ENCODE assay signal across 8 cellular contexts in the genomic region with DNA sequence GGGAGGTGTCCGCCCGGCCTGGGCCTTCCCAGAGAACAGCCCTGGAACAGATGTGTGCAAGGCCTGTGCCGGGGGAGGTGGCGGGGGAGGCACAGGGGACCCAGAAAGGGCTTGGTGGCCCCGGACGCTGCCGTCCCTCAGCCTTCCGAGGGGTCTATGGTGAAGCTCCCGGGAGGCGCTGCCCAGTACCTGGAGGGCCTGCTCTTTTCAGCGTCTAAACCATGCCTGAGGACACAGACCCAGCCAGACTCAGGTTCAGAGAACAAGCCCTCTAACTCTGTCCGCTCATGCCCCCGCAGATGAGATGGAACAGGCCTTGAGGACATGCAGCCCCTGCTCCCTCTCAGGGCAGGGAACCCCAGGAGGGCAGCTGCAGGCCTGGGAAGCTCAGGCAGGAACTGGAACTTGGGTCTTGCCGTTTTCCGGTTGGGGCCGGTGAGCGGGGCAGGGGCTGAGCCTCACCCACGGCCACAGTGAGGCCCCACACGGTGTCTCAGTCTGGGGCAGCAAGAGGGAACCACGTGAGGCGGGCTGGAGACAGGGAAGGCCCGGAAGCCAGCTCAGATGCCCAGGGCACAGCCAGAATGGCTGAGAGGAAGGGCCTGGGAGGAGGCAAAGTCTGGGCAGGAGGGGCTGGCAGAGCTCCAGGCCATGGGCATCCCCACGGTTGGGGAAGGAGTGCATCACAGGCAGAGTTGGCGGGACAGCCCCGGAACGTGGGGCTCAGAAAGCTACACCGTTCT. TPM values are rescaled to one million over a fixed set of nuclear protein-coding genes. Genes with fewer than 3 reads are reported as not detected.
DNase-seq lines count a peak whose midpoint lies in the region; ATAC-seq, FAIRE-seq and TF ChIP-seq lines count a peak whose summit lies in the region.

No MANE protein-coding gene starts in this region.

- H3K79me2 ChIP-seq in SK-N-SH (ENCODE audit: insufficient read depth) (peaks cover 67% of the 10 kb centered on the region; the same call in 1 of the 2 replicates), HepG2 (ENCODE audit: insufficient read depth, low read length) (peaks cover 7% of the 10 kb centered on the region)

- TF ChIP-seq POLR2A in HepG2 (IDR thresholded peaks at IDR 0.05; ENCODE audit: insufficient read depth in 1 of 2, low read depth in 2 of 2, low read length in 2 of 2), result no peak

- H3K27ac ChIP-seq in SK-N-SH (ENCODE audit: low read depth in 2 of 2, low read length in 1 of 2) (peak overlapping the region; percentile 69 to 82), HepG2 (ENCODE audit: extremely low read length, insufficient read depth, low read length) (peak overlapping the region; percentile 72)

- WGBS in SK-N-SH (ENCODE audit: low lambda C conversion rate), result 55% methylated on average over 21 of the region's 27 CpGs
- 15% methylated on average over 14 of the region's 27 CpGs for WGBS in HepG2 (ENCODE audit: low lambda C conversion rate)

- DNase-seq in GM03348 (ENCODE audit: low spot score) (peak; percentile 46), SK-N-SH (peak; percentile 76), cardiac fibroblast (ENCODE audit: low read depth in 2 of 2) (peak; percentile 81 to 83), HepG2 (ENCODE audit: low spot score) (peak; percentile 78)
- peak; percentile 49 for DNase-seq in stimulated activated naive CD4-positive, alpha-beta T cell treated with Interleukin-2 at 50 U/mL for 16 hours (lab: John Stamatoyannopoulos, UW)

- H3K4me3 ChIP-seq in SK-N-SH (ENCODE audit: low read depth in 2 of 2, low read length in 1 of 2) (no peak overlapping the region), cardiac fibroblast (replicated peaks in 1 of 2; ENCODE audit: low read depth in 2 of 2, low read length in 2 of 2) (no peak overlapping the region), HepG2 (replicated peaks in 1 of 3; ENCODE audit: insufficient read depth in 1 of 3, low read depth in 2 of 3, low read length in 3 of 3) (peak overlapping the region in 1 of 3 experiments; percentile 23; a peak in 1 of 6 replicates)

- peak overlapping the region; percentile 41; the same call in 1 of the 2 replicates for H3K4me2 ChIP-seq in SK-N-SH
- H3K4me2 ChIP-seq in HepG2 (ENCODE audit: low read depth, low read length), result peak overlapping the region; percentile 64

- TF ChIP-seq CTCF in SK-N-SH (IDR thresholded peaks at IDR 0.05) (no peak), cardiac fibroblast (IDR thresholded peaks at IDR 0.05; ENCODE audit: low read depth, low read length) (no peak), HepG2 (CRISPR knock-in tag; IDR thresholded peaks at IDR 0.05) (peak; percentile 15; the same call in 1 of the 2 replicates)

- ATAC-seq in HepG2 (peak; percentile 15), GM21529 (IDR thresholded peaks at IDR 0.05; ENCODE audit: unreplicated experiment) (no peak), HG02759 (IDR thresholded peaks at IDR 0.05; ENCODE audit: unreplicated experiment) (no peak), HG03196 (IDR thresholded peaks at IDR 0.05; ENCODE audit: unreplicated experiment) (no peak)

- intact Hi-C loops in HepG2 (cut with micrococcal nuclease; ENCODE audit: unreplicated experiment), result no loop called here

- H3K27me3 ChIP-seq in SK-N-SH (ENCODE audit: insufficient read depth) (no peaks in the 10 kb centered on the region), HepG2 (ENCODE audit: control insufficient read depth in 1 of 2, insufficient read depth in 2 of 2, low read length in 2 of 2) (no peaks in the 10 kb centered on the region)

- H3K9me3 ChIP-seq in SK-N-SH (no peaks in the 10 kb centered on the region), HepG2 (ENCODE audit: low read length) (no peaks in the 10 kb centered on the region)

- H4K20me1 ChIP-seq in SK-N-SH (ENCODE audit: insufficient read depth) (peaks cover 85% of the 10 kb centered on the region), HepG2 (ENCODE audit: insufficient read depth, low read length) (peaks cover 80% of the 10 kb centered on the region)

- no TSS peak for BruUV-seq in HepG2 (replicated peaks; lab: Mats Ljungman, UMichigan)

- in situ Hi-C loops in HepG2 (cut with HindIII; ENCODE audit: extremely low pct_ligation_motif_present, low pct_unique_long_range_greater_than_20kb), result loop anchor here (5.0 kb wide), 1 partner anchor 81 kb away; no protein-coding TSS in a partner anchor

- TF ChIP-seq RAD21 in SK-N-SH (IDR thresholded peaks at IDR 0.05; ENCODE audit: low read length) (no peak), HepG2 (CRISPR knock-in tag; IDR thresholded peaks at IDR 0.05) (no peak)

- H3K9ac ChIP-seq in SK-N-SH (peak overlapping the region; percentile 35; the same call in 1 of the 2 replicates), HepG2 (ENCODE audit: insufficient read depth, low read depth, low read length) (peak overlapping the region; percentile 41)

- H3K4me1 ChIP-seq in SK-N-SH (ENCODE audit: control insufficient read depth in 1 of 2, insufficient read depth in 2 of 2, low read depth in 1 of 2, low read length in 1 of 2) (peaks cover 26 to 50% of the 10 kb centered on the region in 2 experiments; a peak in 3 of 4 replicates), HepG2 (ENCODE audit: insufficient read depth, low read length) (peaks cover 79% of the 10 kb centered on the region)

- no peaks in the 10 kb centered on the region for H3K9me2 ChIP-seq in SK-N-SH

- H3F3A ChIP-seq in SK-N-SH (replicated peaks; ENCODE audit: insufficient read depth), result peaks cover 65% of the 10 kb centered on the region

- POLR2A ChIA-PET in SK-N-SH (lab: Yijun Ruan, JAX) (interaction anchor here (1.4 to 2.5 kb wide), 4 partner anchors 9 to 51 kb away, joined by 3 to 8 read pairs (median 6); a partner anchor contains a TSS), HepG2 (lab: Yijun Ruan, JAX) (interaction anchor here (0.8 to 7.2 kb wide), 22 partner anchors 11 to 327 kb away, joined by 3 to 96 read pairs (median 10); a partner anchor contains a TSS)

- H2AFZ ChIP-seq in SK-N-SH (ENCODE audit: low read depth) (no peak overlapping the region), HepG2 (ENCODE audit: low read length) (no peak overlapping the region)

- CTCF ChIA-PET in SK-N-SH (lab: Yijun Ruan, JAX), result interaction anchor here (0.6 to 10.9 kb wide), 17 partner anchors 11 to 211 kb away, joined by 3 to 153 read pairs (median 4); a partner anchor contains a TSS
- CTCF ChIA-PET in HepG2 (lab: Yijun Ruan, JAX; ENCODE audit: low intra/inter-chr PET ratio, low total read pairs), result no interaction called here

- TF ChIP-seq EP300 in SK-N-SH (IDR thresholded peaks at IDR 0.05; ENCODE audit: borderline replicate concordance in 1 of 2, low read depth in 1 of 2, low read length in 1 of 2), result no peak
- TF ChIP-seq EP300 in HepG2 (IDR thresholded peaks at IDR 0.05; ENCODE audit: low read depth in 2 of 2, low read length in 2 of 2), result 0 out of 4 replicates have a peak, but pooled peaks of 1 of the 2 experiments have one; percentile 8
- peak; percentile 58; the same call in 1 of the 2 replicates for TF ChIP-seq EP300 in HepG2 (CRISPR knock-in tag; IDR thresholded peaks at IDR 0.05; ENCODE audit: borderline replicate concordance)

- FAIRE-seq in HepG2 (lab: Jason Lieb, UNC), result peak; percentile 63

- H3K36me3 ChIP-seq in SK-N-SH (replicated peaks in 1 of 2; ENCODE audit: control insufficient read depth in 1 of 2, insufficient read depth in 2 of 2, low read length in 1 of 2), result peaks cover 45 to 79% of the 10 kb centered on the region in 2 experiments
- peaks cover 40 to 57% of the 10 kb centered on the region in 2 experiments for H3K36me3 ChIP-seq in HepG2 (replicated peaks in 1 of 2; ENCODE audit: control insufficient read depth in 1 of 2, insufficient read depth in 2 of 2, low read length in 2 of 2)

RNA-seq across cellular contexts. Expression of a gene that starts 12.5 kb away (rescaled TPM):
- 68.8 and 70.7 TPM in 2 replicates for polyA plus RNA-seq in SK-N-SH (2012; rRNA removed)
- polyA plus RNA-seq in SK-N-SH (2012; cell fraction: cytosol; rRNA removed), result 25.2 and 42.6 TPM in 2 replicates
- polyA plus RNA-seq in SK-N-SH (2012; cell fraction: nucleus; rRNA removed), result 38.5 and 58.7 TPM in 2 replicates
- 99.9 and 242 TPM in 2 replicates for total RNA-seq in HepG2 (2016; rRNA removed; fragmentation: Illumina TruSeq; extraction: Trizol)
- 51.0 and 61.4 TPM in 2 replicates for total RNA-seq in HepG2 (2016; cell fraction: cytosol; rRNA removed; fragmentation: Illumina TruSeq; extraction: Trizol; ENCODE audit: low read depth)
- 83.6 and 248 TPM in 2 replicates for total RNA-seq in HepG2 (2016; cell fraction: insoluble cytoplasmic fraction; rRNA removed; fragmentation: Illumina TruSeq; extraction: Trizol)
- 88.3 and 97.4 TPM in 2 replicates for total RNA-seq in HepG2 (2016; cell fraction: membrane; rRNA removed; fragmentation: Illumina TruSeq; extraction: Trizol)
- total RNA-seq in HepG2 (2016; cell fraction: nucleus; rRNA removed; fragmentation: Illumina TruSeq; extraction: Trizol), result 164 and 200 TPM in 2 replicates
- 349 and 598 TPM in 2 replicates for polyA plus RNA-seq in HepG2 (2011; rRNA removed)
- polyA plus RNA-seq in HepG2 (2011; cell fraction: cytosol; rRNA removed), result 384 and 554 TPM in 2 replicates
- 293 and 327 TPM in 2 replicates for polyA plus RNA-seq in HepG2 (2011; cell fraction: nucleus; rRNA removed)
- polyA plus RNA-seq in HepG2 (2012), result 348 and 404 TPM in 2 replicates
- polyA plus RNA-seq in HepG2 (2016; cell fraction: cytosol; fragmentation: Illumina TruSeq; extraction: Trizol; ENCODE audit: low read depth), result 38.7 and 40.7 TPM in 2 replicates
- polyA plus RNA-seq in HepG2 (2016; cell fraction: insoluble cytoplasmic fraction; fragmentation: Illumina TruSeq; extraction: Trizol; ENCODE audit: low read depth), result 95.9 and 111 TPM in 2 replicates
- polyA plus RNA-seq in HepG2 (2016; cell fraction: membrane; fragmentation: Illumina TruSeq; extraction: Trizol; ENCODE audit: low read depth), result 61.0 and 65.9 TPM in 2 replicates
- polyA plus RNA-seq in HepG2 (2016; cell fraction: nucleus; fragmentation: Illumina TruSeq; extraction: Trizol; ENCODE audit: insufficient read depth, low read depth), result 334 and 368 TPM in 2 replicates
- polyA minus RNA-seq in HepG2 (2011; rRNA and poly(A)+ RNA removed; ENCODE audit: low replicate concordance), result 181 and 1,731 TPM in 2 replicates
- polyA minus RNA-seq in HepG2 (2011; cell fraction: cytosol; rRNA and poly(A)+ RNA removed), result 365 and 408 TPM in 2 replicates
- 137 and 145 TPM in 2 replicates for polyA minus RNA-seq in HepG2 (2011; cell fraction: nucleus; rRNA and poly(A)+ RNA removed)

RNA-seq across cellular contexts. Expression of a gene that starts 28.7 kb away (rescaled TPM):
- polyA plus RNA-seq in SK-N-SH (2012; rRNA removed) (68.6 and 82.9 TPM in 2 replicates), HepG2 (2011; rRNA removed) (59.3 and 69.8 TPM in 2 replicates)
- polyA plus RNA-seq in SK-N-SH (2012; cell fraction: cytosol; rRNA removed), result 11.2 and 17.5 TPM in 2 replicates
- 417 and 423 TPM in 2 replicates for polyA plus RNA-seq in SK-N-SH (2012; cell fraction: nucleus; rRNA removed)
- 54.8 and 59.9 TPM in 2 replicates for total RNA-seq in HepG2 (2016; rRNA removed; fragmentation: Illumina TruSeq; extraction: Trizol)
- total RNA-seq in HepG2 (2016; cell fraction: cytosol; rRNA removed; fragmentation: Illumina TruSeq; extraction: Trizol; ENCODE audit: low read depth), result 85.1 and 122 TPM in 2 replicates
- total RNA-seq in HepG2 (2016; cell fraction: insoluble cytoplasmic fraction; rRNA removed; fragmentation: Illumina TruSeq; extraction: Trizol), result 54.5 and 62.8 TPM in 2 replicates
- total RNA-seq in HepG2 (2016; cell fraction: membrane; rRNA removed; fragmentation: Illumina TruSeq; extraction: Trizol), result 78.3 and 105 TPM in 2 replicates
- total RNA-seq in HepG2 (2016; cell fraction: nucleus; rRNA removed; fragmentation: Illumina TruSeq; extraction: Trizol), result 40.6 and 45.1 TPM in 2 replicates
- polyA plus RNA-seq in HepG2 (2011; cell fraction: cytosol; rRNA removed), result 59.9 and 140 TPM in 2 replicates
- polyA plus RNA-seq in HepG2 (2011; cell fraction: nucleus; rRNA removed), result 103 and 130 TPM in 2 replicates
- 48.8 and 63.7 TPM in 2 replicates for polyA plus RNA-seq in HepG2 (2012)
- 113 and 149 TPM in 2 replicates for polyA plus RNA-seq in HepG2 (2016; cell fraction: cytosol; fragmentation: Illumina TruSeq; extraction: Trizol; ENCODE audit: low read depth)
- 62.5 and 66.4 TPM in 2 replicates for polyA plus RNA-seq in HepG2 (2016; cell fraction: insoluble cytoplasmic fraction; fragmentation: Illumina TruSeq; extraction: Trizol; ENCODE audit: low read depth)
- 95.1 and 110 TPM in 2 replicates for polyA plus RNA-seq in HepG2 (2016; cell fraction: membrane; fragmentation: Illumina TruSeq; extraction: Trizol; ENCODE audit: low read depth)
- 121 and 124 TPM in 2 replicates for polyA plus RNA-seq in HepG2 (2016; cell fraction: nucleus; fragmentation: Illumina TruSeq; extraction: Trizol; ENCODE audit: insufficient read depth, low read depth)
- polyA minus RNA-seq in HepG2 (2011; rRNA and poly(A)+ RNA removed; ENCODE audit: low replicate concordance), result 23.1 and 32.6 TPM in 2 replicates
- 18.1 and 19.8 TPM in 2 replicates for polyA minus RNA-seq in HepG2 (2011; cell fraction: cytosol; rRNA and poly(A)+ RNA removed)
- 27.6 and 37.2 TPM in 2 replicates for polyA minus RNA-seq in HepG2 (2011; cell fraction: nucleus; rRNA and poly(A)+ RNA removed)

RNA-seq across cellular contexts. Expression of a gene that starts 32.1 kb away (rescaled TPM):
- polyA plus RNA-seq in SK-N-SH (2012; rRNA removed) (133 and 216 TPM in 2 replicates), HepG2 (2011; rRNA removed) (128 and 148 TPM in 2 replicates)
- polyA plus RNA-seq in SK-N-SH (2012; cell fraction: cytosol; rRNA removed), result 121 and 170 TPM in 2 replicates
- polyA plus RNA-seq in SK-N-SH (2012; cell fraction: nucleus; rRNA removed), result 670 and 707 TPM in 2 replicates
- total RNA-seq in HepG2 (2016; rRNA removed; fragmentation: Illumina TruSeq; extraction: Trizol), result 28.4 and 31.5 TPM in 2 replicates
- 19.2 and 20.4 TPM in 2 replicates for total RNA-seq in HepG2 (2016; cell fraction: cytosol; rRNA removed; fragmentation: Illumina TruSeq; extraction: Trizol; ENCODE audit: low read depth)
- total RNA-seq in HepG2 (2016; cell fraction: insoluble cytoplasmic fraction; rRNA removed; fragmentation: Illumina TruSeq; extraction: Trizol), result 23.0 and 34.1 TPM in 2 replicates
- 24.3 and 26.6 TPM in 2 replicates for total RNA-seq in HepG2 (2016; cell fraction: membrane; rRNA removed; fragmentation: Illumina TruSeq; extraction: Trizol)
- 42.8 and 45.6 TPM in 2 replicates for total RNA-seq in HepG2 (2016; cell fraction: nucleus; rRNA removed; fragmentation: Illumina TruSeq; extraction: Trizol)
- polyA plus RNA-seq in HepG2 (2011; cell fraction: cytosol; rRNA removed), result 81.5 and 90.2 TPM in 2 replicates
- polyA plus RNA-seq in HepG2 (2011; cell fraction: nucleus; rRNA removed), result 1,010 and 1,066 TPM in 2 replicates
- polyA plus RNA-seq in HepG2 (2012), result 164 and 234 TPM in 2 replicates
- 19.6 and 21.8 TPM in 2 replicates for polyA plus RNA-seq in HepG2 (2016; cell fraction: cytosol; fragmentation: Illumina TruSeq; extraction: Trizol; ENCODE audit: low read depth)
- 71.8 and 89.7 TPM in 2 replicates for polyA plus RNA-seq in HepG2 (2016; cell fraction: insoluble cytoplasmic fraction; fragmentation: Illumina TruSeq; extraction: Trizol; ENCODE audit: low read depth)
- 40.8 and 42.7 TPM in 2 replicates for polyA plus RNA-seq in HepG2 (2016; cell fraction: membrane; fragmentation: Illumina TruSeq; extraction: Trizol; ENCODE audit: low read depth)
- polyA plus RNA-seq in HepG2 (2016; cell fraction: nucleus; fragmentation: Illumina TruSeq; extraction: Trizol; ENCODE audit: insufficient read depth, low read depth), result 316 and 342 TPM in 2 replicates
- polyA minus RNA-seq in HepG2 (2011; rRNA and poly(A)+ RNA removed; ENCODE audit: low replicate concordance), result 78.0 and 103 TPM in 2 replicates
- 51.7 and 60.9 TPM in 2 replicates for polyA minus RNA-seq in HepG2 (2011; cell fraction: cytosol; rRNA and poly(A)+ RNA removed)
- 117 and 118 TPM in 2 replicates for polyA minus RNA-seq in HepG2 (2011; cell fraction: nucleus; rRNA and poly(A)+ RNA removed)
